In genomic region chrX:129545408-129545807, GRCh38 we compare ENCODE assay signal across 13 cellular contexts. TPM values are rescaled to one million over a fixed set of nuclear protein-coding genes. Genes with fewer than 3 reads are reported as not detected.
A peak's percentile ranks its signal among the peaks of the same experiment; 100 is the strongest.
DNase-seq lines count a peak whose midpoint lies in the region; ATAC-seq and TF ChIP-seq lines count a peak whose summit lies in the region.
"Had no signal": no experiment of that assay in that cellular context is flagged by ENCODE, and none has a peak within 500 bp of the region (broad histone marks: within the 10 kb centered on the region; RNA-seq: fewer than 3 reads in every experiment).

No MANE protein-coding gene starts in this region.

- no CpG with 5 or more reads among the region's 1 CpG for whole genome bisulfite sequencing in mesendoderm (ENCODE audit: extremely low coverage, insufficient coverage, low lambda C conversion rate)

- no peak for TF ChIP-seq CTCF in gastrocnemius medialis (IDR thresholded peaks at IDR 0.05 in 4 of 5, conservative IDR thresholded peaks at IDR 0.05 in 1 of 5)

- H3K56ac ChIP-seq in mesendoderm (ENCODE audit: low read length), result no peak overlapping the region

- no peak overlapping the region for H3K18ac ChIP-seq in mesendoderm (ENCODE audit: low read length)

- H2AK5ac ChIP-seq in mesendoderm (ENCODE audit: low read length), result no peak overlapping the region

- no peak overlapping the region for H4K5ac ChIP-seq in mesendoderm (ENCODE audit: low read length)

- no peak overlapping the region for H3K4me3 Mint-ChIP-seq in stimulated activated naive CD8-positive, alpha-beta T cell treated with anti-CD3 and anti-CD28 coated beads, Interleukin-15, amount 100 ng/mL, for 72 hours

- intact Hi-C loops in gastrocnemius medialis (cut with DNase I; ENCODE audit: low total_unique reads), result no loop called here

- no peaks in the 10 kb centered on the region for H3K79me2 ChIP-seq in mesendoderm (ENCODE audit: control insufficient read depth, insufficient read depth, low read length)

- no peak overlapping the region for H3K4ac ChIP-seq in mesendoderm (ENCODE audit: low read depth, low read length)

- no peak overlapping the region for H3K27ac Mint-ChIP-seq in stimulated activated naive CD8-positive, alpha-beta T cell treated with anti-CD3 and anti-CD28 coated beads, Interleukin-15, amount 100 ng/mL, for 72 hours

- peaks cover 6 to 21% of the 10 kb centered on the region in 2 donors for H3K4me1 ChIP-seq in gastrocnemius medialis
- no peaks in the 10 kb centered on the region for H3K4me1 ChIP-seq in mesendoderm (ENCODE audit: control insufficient read depth, low read depth, low read length)

- H3K9me3 ChIP-seq in gastrocnemius medialis, result no peaks in the 10 kb centered on the region
- H3K9me3 ChIP-seq: BLaER1, HAP-1 had no signal

- H4K8ac ChIP-seq in mesendoderm (ENCODE audit: low read depth, low read length), result no peak overlapping the region

- no peak overlapping the region for H2BK15ac ChIP-seq in mesendoderm (replicated peaks; ENCODE audit: low read depth)

- H3K23ac ChIP-seq in mesendoderm (ENCODE audit: low read length), result no peak overlapping the region

- H3K9me3 Mint-ChIP-seq in stimulated activated naive CD8-positive, alpha-beta T cell treated with anti-CD3 and anti-CD28 coated beads, Interleukin-15, amount 100 ng/mL, for 72 hours, result no peaks in the 10 kb centered on the region

- no peaks in the 10 kb centered on the region for H3K27me3 ChIP-seq in gastrocnemius medialis
- H3K27me3 ChIP-seq in mesendoderm (ENCODE audit: insufficient read depth, low read length, poor library complexity), result no peaks in the 10 kb centered on the region

- peaks cover 0 to 4% of the 10 kb centered on the region in 2 donors for H3K36me3 ChIP-seq in gastrocnemius medialis
- H3K36me3 ChIP-seq in mesendoderm (ENCODE audit: control insufficient read depth, insufficient read depth, low read length), result no peaks in the 10 kb centered on the region

- no peak overlapping the region for H2BK120ac ChIP-seq in mesendoderm (ENCODE audit: low read depth, low read length)

- in situ Hi-C loops in gastrocnemius medialis (cut with MboI; ENCODE audit: low sequenced_read_pairs in 4 of 4), result no loop called here

- peak overlapping the region; percentile 15 to 91 (median 60) for H3K27ac ChIP-seq in gastrocnemius medialis
- no peak overlapping the region for H3K27ac ChIP-seq in mesendoderm (ENCODE audit: low read depth, low read length)
- H3K27ac ChIP-seq: BLaER1 had no signal

- no peaks in the 10 kb centered on the region for H3K27me3 Mint-ChIP-seq in stimulated activated naive CD8-positive, alpha-beta T cell treated with anti-CD3 and anti-CD28 coated beads, Interleukin-15, amount 100 ng/mL, for 72 hours

- ATAC-seq in stimulated activated naive CD8-positive, alpha-beta T cell treated with anti-CD3 and anti-CD28 coated beads, Interleukin-15, amount 100 ng/mL, for 72 hours, result peak; percentile 18
- no peak for ATAC-seq in stimulated activated naive CD8-positive, alpha-beta T cell treated with anti-CD3 and anti-CD28 coated beads, Interleukin-15, Interleukin-2, amounts not matched to agents 100 U/mL and 50 U/mL, for 24 hours
- ATAC-seq in gastrocnemius medialis, result no peak

- no peak overlapping the region for H3K9ac ChIP-seq in mesendoderm (ENCODE audit: low read length)
- H3K9ac ChIP-seq: BLaER1 had no signal

- DNase-seq in activated CD4-positive, alpha-beta T cell treated with anti-CD3 and anti-CD28 coated beads for 48 hours, result peak; percentile 6
- DNase-seq in activated CD4-positive, alpha-beta T cell treated with anti-CD3 and anti-CD28 coated beads, Interleukin-2, amount 50 U/mL, for 1 hour, result no peak
- DNase-seq in stimulated activated naive CD8-positive, alpha-beta T cell treated with anti-CD3 and anti-CD28 coated beads, Interleukin-15, amount 100 ng/mL, for 72 hours, result no peak
- DNase-seq in stimulated activated naive CD8-positive, alpha-beta T cell treated with anti-CD3 and anti-CD28 coated beads, Interleukin-15, Interleukin-2, amounts not matched to agents 100 U/mL and 50 U/mL, for 24 hours, result no peak
- DNase-seq in gastrocnemius medialis, result no peak
- no peak for DNase-seq in OCI-M1 (lab: John Stamatoyannopoulos, UW)
- DNase-seq in mesendoderm, result no peak
- DNase-seq: 8988T, AML-193, DMS53, GF-D8 had no signal

- TF ChIP-seq POLR2A in gastrocnemius medialis (IDR thresholded peaks at IDR 0.05), result no peak

- no peak overlapping the region for H2BK5ac ChIP-seq in mesendoderm (ENCODE audit: low read length)

- no peak overlapping the region for H3K4me3 ChIP-seq in gastrocnemius medialis
- H3K4me3 ChIP-seq in mesendoderm (ENCODE audit: low read length), result no peak overlapping the region
- H3K4me3 ChIP-seq: BLaER1, HAP-1 had no signal

- H3K4me2 ChIP-seq in mesendoderm (ENCODE audit: low read length), result no peak overlapping the region
- H3K4me2 ChIP-seq: BLaER1 had no signal

- peaks cover 13% of the 10 kb centered on the region for H3K4me1 Mint-ChIP-seq in stimulated activated naive CD8-positive, alpha-beta T cell treated with anti-CD3 and anti-CD28 coated beads, Interleukin-15, amount 100 ng/mL, for 72 hours

- no peaks in the 10 kb centered on the region for H3K79me1 ChIP-seq in mesendoderm (ENCODE audit: low read length)

RNA-seq across cellular contexts. Expression of gene OCRL, which starts 5.3 kb away (rescaled TPM):
- total RNA-seq in gastrocnemius medialis, result 10 to 100 TPM in 2 of 4 donors, 1 to 10 TPM in 2; 6.7 to 10.8 (median 8.6) TPM
- polyA plus RNA-seq in mesendoderm (2013, experiment 1 of 2), result 8.7 TPM
- polyA plus RNA-seq in mesendoderm (2013, experiment 2 of 2), result 8.9 TPM

RNA-seq across cellular contexts. Expression of gene SMARCA1, which starts 22.1 kb away (rescaled TPM):
- 10 to 100 TPM; 11.6 to 16.7 (median 15.9) TPM for total RNA-seq in gastrocnemius medialis
- 37.9 TPM for polyA plus RNA-seq in mesendoderm (2013, experiment 1 of 2)
- polyA plus RNA-seq in mesendoderm (2013, experiment 2 of 2), result 38.0 TPM
